1 cellular context compared by ENCODE assay signal in the genomic region with DNA sequence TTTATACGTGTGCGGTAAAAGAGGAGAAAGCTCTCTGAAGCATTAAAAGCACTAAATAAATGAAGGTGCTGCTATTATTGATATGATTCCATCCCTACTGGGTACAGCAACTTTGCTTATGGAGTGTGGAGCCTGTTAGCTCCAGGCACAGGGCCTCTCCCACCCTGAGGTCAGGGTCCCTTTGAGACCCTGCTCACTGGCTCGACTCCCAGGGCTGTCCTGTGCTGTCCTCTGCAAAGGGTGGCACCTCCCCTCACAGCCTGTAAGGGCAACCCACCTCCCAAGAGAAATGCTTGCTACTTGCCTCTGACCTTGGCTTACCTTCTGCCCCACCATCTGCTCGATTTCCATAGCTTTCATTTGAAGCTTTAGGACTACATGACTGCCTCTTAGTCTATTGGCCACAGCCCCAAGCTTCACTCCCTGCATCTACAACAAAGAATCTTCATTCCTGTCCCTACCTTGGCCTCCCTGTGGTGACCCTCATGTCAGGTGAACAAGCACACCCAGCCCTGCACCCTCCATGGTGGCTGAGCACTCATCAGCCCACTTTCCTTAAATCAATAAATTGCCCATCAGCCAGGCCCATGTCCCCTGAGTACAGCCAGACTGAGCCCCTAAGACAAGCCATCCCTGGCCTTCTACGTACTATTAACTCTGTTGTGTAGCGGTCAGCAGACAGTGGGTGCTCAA.
A peak's percentile ranks its signal among the peaks of the same experiment; 100 is the strongest.
TF ChIP-seq lines count a peak whose summit lies in the region.

No MANE protein-coding gene starts in this region.

TF ChIP-seq in K562, 482 proteins besides CTCF, POLR2A, EP300 and RAD21 (continues in another document):
- TF ChIP-seq, protein P1, sequence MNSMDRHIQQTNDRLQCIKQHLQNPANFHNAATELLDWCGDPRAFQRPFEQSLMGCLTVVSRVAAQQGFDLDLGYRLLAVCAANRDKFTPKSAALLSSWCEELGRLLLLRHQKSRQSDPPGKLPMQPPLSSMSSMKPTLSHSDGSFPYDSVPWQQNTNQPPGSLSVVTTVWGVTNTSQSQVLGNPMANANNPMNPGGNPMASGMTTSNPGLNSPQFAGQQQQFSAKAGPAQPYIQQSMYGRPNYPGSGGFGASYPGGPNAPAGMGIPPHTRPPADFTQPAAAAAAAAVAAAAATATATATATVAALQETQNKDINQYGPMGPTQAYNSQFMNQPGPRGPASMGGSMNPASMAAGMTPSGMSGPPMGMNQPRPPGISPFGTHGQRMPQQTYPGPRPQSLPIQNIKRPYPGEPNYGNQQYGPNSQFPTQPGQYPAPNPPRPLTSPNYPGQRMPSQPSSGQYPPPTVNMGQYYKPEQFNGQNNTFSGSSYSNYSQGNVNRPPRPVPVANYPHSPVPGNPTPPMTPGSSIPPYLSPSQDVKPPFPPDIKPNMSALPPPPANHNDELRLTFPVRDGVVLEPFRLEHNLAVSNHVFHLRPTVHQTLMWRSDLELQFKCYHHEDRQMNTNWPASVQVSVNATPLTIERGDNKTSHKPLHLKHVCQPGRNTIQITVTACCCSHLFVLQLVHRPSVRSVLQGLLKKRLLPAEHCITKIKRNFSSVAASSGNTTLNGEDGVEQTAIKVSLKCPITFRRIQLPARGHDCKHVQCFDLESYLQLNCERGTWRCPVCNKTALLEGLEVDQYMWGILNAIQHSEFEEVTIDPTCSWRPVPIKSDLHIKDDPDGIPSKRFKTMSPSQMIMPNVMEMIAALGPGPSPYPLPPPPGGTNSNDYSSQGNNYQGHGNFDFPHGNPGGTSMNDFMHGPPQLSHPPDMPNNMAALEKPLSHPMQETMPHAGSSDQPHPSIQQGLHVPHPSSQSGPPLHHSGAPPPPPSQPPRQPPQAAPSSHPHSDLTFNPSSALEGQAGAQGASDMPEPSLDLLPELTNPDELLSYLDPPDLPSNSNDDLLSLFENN (IDR thresholded peaks at IDR 0.05; ENCODE audit: low read depth in 2 of 2, low read length in 2 of 2) = no peak
- TF ChIP-seq U2AF1 (optimal IDR thresholded peaks at IDR 0.05; ENCODE audit: low read depth, low read length) = no peak
- no peak for TF ChIP-seq ZNF717 (CRISPR knock-in tag; IDR thresholded peaks at IDR 0.05)
- TF ChIP-seq, protein P2, sequence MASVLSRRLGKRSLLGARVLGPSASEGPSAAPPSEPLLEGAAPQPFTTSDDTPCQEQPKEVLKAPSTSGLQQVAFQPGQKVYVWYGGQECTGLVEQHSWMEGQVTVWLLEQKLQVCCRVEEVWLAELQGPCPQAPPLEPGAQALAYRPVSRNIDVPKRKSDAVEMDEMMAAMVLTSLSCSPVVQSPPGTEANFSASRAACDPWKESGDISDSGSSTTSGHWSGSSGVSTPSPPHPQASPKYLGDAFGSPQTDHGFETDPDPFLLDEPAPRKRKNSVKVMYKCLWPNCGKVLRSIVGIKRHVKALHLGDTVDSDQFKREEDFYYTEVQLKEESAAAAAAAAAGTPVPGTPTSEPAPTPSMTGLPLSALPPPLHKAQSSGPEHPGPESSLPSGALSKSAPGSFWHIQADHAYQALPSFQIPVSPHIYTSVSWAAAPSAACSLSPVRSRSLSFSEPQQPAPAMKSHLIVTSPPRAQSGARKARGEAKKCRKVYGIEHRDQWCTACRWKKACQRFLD (CRISPR knock-in tag; IDR thresholded peaks at IDR 0.05) = peak; percentile 47; the same call in 1 of the 2 replicates
- TF ChIP-seq LCOR (CRISPR knock-in tag; IDR thresholded peaks at IDR 0.05) = no peak
- no peak for TF ChIP-seq ARHGAP35 (IDR thresholded peaks at IDR 0.05; ENCODE audit: partially characterized antibody)
- no peak for TF ChIP-seq RBBP5 (IDR thresholded peaks at IDR 0.05; ENCODE audit: borderline replicate concordance, insufficient read depth, low read length, poor library complexity, severe bottlenecking)
- TF ChIP-seq KLF13 (tag; IDR thresholded peaks at IDR 0.05; ENCODE audit: borderline replicate concordance, low read depth) = no peak
- 0 out of 2 replicates have a peak, but pooled peaks have one; percentile 3 for TF ChIP-seq BACH1 (tag; IDR thresholded peaks at IDR 0.05)
- TF ChIP-seq, protein P3, sequence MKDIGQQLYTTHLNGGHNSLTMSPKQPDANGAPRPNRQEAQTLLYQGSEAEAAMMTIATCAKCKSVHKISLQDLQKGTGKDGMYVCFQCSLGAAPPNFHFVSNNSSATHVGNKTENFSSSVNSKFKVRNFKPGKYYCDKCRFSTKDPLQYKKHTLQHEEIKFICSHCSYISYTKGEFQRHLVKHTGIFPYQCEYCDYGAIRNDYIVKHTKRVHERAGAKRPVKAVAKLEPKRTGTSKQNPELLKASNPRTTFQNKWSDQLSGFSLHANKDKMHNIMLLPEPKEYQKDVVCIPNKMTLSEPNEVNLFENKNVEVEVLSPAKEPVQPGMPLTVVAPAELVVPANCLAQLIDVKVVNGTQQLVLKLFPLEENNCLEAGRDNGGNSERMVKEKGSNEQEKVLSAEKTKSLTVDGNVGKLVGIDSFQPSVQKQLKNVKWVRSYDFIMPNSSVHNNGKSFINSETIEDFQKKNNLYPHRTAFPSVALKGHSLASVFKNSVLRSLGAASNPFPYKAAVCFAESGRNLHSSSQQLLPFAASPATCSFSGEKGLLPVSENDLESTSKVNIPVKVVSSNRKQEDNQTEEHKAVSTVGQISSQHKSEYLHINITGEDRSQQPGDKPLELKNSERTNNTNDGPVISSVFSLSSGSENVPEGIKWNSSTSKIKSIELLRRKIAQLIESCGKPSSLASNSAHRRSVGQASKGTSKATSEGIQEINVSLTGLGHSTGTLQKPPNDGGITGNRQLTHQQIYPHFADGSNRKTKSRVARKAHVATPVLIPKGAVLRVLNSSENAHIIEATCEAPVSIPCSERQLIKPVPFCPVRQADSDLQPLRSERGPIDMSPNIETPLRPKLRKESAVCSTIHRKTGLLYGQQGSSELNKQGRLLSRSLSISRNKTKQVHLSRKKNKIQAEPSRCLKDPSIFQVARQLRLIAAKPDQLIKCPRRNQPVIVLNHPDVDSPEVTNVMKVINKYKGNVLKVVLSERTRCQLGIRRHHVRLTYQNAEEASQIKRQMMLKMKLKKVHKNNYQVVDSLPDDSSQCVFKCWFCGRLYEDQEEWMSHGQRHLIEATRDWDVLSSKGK (CRISPR knock-in tag; IDR thresholded peaks at IDR 0.05) = no peak
- no peak for TF ChIP-seq NR2C2 (CRISPR knock-in tag; IDR thresholded peaks at IDR 0.05)
- TF ChIP-seq NR2C2 (tag; IDR thresholded peaks at IDR 0.05) = no peak; the same call in 1 of the 2 replicates
- no peak for TF ChIP-seq SRSF3 (IDR thresholded peaks at IDR 0.05; ENCODE audit: insufficient read depth, low read length)
- TF ChIP-seq, protein P4, sequence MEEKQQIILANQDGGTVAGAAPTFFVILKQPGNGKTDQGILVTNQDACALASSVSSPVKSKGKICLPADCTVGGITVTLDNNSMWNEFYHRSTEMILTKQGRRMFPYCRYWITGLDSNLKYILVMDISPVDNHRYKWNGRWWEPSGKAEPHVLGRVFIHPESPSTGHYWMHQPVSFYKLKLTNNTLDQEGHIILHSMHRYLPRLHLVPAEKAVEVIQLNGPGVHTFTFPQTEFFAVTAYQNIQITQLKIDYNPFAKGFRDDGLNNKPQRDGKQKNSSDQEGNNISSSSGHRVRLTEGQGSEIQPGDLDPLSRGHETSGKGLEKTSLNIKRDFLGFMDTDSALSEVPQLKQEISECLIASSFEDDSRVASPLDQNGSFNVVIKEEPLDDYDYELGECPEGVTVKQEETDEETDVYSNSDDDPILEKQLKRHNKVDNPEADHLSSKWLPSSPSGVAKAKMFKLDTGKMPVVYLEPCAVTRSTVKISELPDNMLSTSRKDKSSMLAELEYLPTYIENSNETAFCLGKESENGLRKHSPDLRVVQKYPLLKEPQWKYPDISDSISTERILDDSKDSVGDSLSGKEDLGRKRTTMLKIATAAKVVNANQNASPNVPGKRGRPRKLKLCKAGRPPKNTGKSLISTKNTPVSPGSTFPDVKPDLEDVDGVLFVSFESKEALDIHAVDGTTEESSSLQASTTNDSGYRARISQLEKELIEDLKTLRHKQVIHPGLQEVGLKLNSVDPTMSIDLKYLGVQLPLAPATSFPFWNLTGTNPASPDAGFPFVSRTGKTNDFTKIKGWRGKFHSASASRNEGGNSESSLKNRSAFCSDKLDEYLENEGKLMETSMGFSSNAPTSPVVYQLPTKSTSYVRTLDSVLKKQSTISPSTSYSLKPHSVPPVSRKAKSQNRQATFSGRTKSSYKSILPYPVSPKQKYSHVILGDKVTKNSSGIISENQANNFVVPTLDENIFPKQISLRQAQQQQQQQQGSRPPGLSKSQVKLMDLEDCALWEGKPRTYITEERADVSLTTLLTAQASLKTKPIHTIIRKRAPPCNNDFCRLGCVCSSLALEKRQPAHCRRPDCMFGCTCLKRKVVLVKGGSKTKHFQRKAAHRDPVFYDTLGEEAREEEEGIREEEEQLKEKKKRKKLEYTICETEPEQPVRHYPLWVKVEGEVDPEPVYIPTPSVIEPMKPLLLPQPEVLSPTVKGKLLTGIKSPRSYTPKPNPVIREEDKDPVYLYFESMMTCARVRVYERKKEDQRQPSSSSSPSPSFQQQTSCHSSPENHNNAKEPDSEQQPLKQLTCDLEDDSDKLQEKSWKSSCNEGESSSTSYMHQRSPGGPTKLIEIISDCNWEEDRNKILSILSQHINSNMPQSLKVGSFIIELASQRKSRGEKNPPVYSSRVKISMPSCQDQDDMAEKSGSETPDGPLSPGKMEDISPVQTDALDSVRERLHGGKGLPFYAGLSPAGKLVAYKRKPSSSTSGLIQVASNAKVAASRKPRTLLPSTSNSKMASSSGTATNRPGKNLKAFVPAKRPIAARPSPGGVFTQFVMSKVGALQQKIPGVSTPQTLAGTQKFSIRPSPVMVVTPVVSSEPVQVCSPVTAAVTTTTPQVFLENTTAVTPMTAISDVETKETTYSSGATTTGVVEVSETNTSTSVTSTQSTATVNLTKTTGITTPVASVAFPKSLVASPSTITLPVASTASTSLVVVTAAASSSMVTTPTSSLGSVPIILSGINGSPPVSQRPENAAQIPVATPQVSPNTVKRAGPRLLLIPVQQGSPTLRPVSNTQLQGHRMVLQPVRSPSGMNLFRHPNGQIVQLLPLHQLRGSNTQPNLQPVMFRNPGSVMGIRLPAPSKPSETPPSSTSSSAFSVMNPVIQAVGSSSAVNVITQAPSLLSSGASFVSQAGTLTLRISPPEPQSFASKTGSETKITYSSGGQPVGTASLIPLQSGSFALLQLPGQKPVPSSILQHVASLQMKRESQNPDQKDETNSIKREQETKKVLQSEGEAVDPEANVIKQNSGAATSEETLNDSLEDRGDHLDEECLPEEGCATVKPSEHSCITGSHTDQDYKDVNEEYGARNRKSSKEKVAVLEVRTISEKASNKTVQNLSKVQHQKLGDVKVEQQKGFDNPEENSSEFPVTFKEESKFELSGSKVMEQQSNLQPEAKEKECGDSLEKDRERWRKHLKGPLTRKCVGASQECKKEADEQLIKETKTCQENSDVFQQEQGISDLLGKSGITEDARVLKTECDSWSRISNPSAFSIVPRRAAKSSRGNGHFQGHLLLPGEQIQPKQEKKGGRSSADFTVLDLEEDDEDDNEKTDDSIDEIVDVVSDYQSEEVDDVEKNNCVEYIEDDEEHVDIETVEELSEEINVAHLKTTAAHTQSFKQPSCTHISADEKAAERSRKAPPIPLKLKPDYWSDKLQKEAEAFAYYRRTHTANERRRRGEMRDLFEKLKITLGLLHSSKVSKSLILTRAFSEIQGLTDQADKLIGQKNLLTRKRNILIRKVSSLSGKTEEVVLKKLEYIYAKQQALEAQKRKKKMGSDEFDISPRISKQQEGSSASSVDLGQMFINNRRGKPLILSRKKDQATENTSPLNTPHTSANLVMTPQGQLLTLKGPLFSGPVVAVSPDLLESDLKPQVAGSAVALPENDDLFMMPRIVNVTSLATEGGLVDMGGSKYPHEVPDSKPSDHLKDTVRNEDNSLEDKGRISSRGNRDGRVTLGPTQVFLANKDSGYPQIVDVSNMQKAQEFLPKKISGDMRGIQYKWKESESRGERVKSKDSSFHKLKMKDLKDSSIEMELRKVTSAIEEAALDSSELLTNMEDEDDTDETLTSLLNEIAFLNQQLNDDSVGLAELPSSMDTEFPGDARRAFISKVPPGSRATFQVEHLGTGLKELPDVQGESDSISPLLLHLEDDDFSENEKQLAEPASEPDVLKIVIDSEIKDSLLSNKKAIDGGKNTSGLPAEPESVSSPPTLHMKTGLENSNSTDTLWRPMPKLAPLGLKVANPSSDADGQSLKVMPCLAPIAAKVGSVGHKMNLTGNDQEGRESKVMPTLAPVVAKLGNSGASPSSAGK (IDR thresholded peaks at IDR 0.05) = peak; percentile 16; the same call in 1 of the 2 replicates
- no peak for TF ChIP-seq ZNF696 (CRISPR knock-in tag; conservative IDR thresholded peaks at IDR 0.05)
- TF ChIP-seq ZNF436 (CRISPR knock-in tag; IDR thresholded peaks at IDR 0.05) = no peak
- no peak for TF ChIP-seq MTA1 (IDR thresholded peaks at IDR 0.05; ENCODE audit: borderline replicate concordance)
- TF ChIP-seq MCM5 (IDR thresholded peaks at IDR 0.05; ENCODE audit: low read depth) = no peak
- no peak for TF ChIP-seq FOXM1 (IDR thresholded peaks at IDR 0.05; ENCODE audit: low read depth)
- TF ChIP-seq FOXM1 (CRISPR knock-in tag; IDR thresholded peaks at IDR 0.05; ENCODE audit: low read depth) = no peak
- no peak for TF ChIP-seq MAFK (IDR thresholded peaks at IDR 0.05; ENCODE audit: low read length)
- TF ChIP-seq ZNF232 (CRISPR knock-in tag; IDR thresholded peaks at IDR 0.05) = no peak
- no peak for TF ChIP-seq TAF1 (IDR thresholded peaks at IDR 0.05; ENCODE audit: control insufficient read depth, extremely low read depth, insufficient read depth, low read length, severe bottlenecking)
- TF ChIP-seq ZNF589 (CRISPR knock-in tag; IDR thresholded peaks at IDR 0.05; ENCODE audit: low read depth) = 0 out of 2 replicates have a peak, but pooled peaks have one; percentile 39
- TF ChIP-seq TEAD2 (tag; IDR thresholded peaks at IDR 0.05) = no peak
- TF ChIP-seq, protein P5, sequence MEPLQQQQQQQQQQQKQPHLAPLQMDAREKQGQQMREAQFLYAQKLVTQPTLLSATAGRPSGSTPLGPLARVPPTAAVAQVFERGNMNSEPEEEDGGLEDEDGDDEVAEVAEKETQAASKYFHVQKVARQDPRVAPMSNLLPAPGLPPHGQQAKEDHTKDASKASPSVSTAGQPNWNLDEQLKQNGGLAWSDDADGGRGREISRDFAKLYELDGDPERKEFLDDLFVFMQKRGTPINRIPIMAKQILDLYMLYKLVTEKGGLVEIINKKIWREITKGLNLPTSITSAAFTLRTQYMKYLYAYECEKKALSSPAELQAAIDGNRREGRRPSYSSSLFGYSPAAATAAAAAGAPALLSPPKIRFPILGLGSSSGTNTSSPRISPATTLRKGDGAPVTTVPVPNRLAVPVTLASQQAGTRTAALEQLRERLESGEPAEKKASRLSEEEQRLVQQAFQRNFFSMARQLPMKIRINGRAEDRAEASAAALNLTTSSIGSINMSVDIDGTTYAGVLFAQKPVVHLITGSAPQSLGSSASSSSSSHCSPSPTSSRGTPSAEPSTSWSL (CRISPR knock-in tag; IDR thresholded peaks at IDR 0.05; ENCODE audit: borderline replicate concordance) = no peak
- TF ChIP-seq NELFE (IDR thresholded peaks at IDR 0.05; ENCODE audit: insufficient read depth, insufficient read length) = no peak
- no peak for TF ChIP-seq GATAD2B (IDR thresholded peaks at IDR 0.05; ENCODE audit: borderline replicate concordance)
- 0 out of 2 replicates have a peak, but pooled peaks have one; percentile 14 for TF ChIP-seq ZNF76 (CRISPR knock-in tag; IDR thresholded peaks at IDR 0.05; ENCODE audit: borderline replicate concordance)
- TF ChIP-seq, protein P6, sequence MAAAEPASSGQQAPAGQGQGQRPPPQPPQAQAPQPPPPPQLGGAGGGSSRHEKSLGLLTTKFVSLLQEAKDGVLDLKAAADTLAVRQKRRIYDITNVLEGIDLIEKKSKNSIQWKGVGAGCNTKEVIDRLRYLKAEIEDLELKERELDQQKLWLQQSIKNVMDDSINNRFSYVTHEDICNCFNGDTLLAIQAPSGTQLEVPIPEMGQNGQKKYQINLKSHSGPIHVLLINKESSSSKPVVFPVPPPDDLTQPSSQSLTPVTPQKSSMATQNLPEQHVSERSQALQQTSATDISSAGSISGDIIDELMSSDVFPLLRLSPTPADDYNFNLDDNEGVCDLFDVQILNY (CRISPR knock-in tag; IDR thresholded peaks at IDR 0.05) = no peak
